ENCODE assay signal across 1 cellular context in the genomic region with DNA sequence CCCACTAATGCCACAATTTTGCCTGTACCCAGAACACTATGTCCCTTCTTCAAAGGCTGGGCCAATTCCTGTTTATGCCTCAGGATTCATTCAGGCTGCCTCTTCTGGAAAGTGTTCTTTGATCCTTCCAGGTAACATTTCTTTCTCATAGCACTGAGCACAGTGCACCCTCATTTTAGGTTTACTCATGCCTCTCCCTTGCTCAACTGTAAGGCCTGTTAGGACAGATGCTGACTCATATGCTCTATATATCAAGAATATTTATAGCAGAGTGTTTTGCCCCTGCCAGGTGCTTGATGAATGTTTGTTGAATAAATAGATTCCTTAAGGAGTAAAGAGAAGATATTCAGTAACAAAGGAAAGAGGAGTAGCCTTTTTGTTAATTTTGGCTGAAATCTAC.
A peak's percentile ranks its signal among the peaks of the same experiment; 100 is the strongest.
TF ChIP-seq lines count a peak whose summit lies in the region.

No MANE protein-coding gene starts in this region.

TF ChIP-seq in SK-N-SH, 30 proteins besides CTCF, POLR2A, EP300 and RAD21 (continued from another document):
- peak; percentile 13; the same call in 1 of the 2 replicates for TF ChIP-seq FOSL2 (IDR thresholded peaks at IDR 0.05; ENCODE audit: borderline replicate concordance, low read depth)
